In the genomic region with DNA sequence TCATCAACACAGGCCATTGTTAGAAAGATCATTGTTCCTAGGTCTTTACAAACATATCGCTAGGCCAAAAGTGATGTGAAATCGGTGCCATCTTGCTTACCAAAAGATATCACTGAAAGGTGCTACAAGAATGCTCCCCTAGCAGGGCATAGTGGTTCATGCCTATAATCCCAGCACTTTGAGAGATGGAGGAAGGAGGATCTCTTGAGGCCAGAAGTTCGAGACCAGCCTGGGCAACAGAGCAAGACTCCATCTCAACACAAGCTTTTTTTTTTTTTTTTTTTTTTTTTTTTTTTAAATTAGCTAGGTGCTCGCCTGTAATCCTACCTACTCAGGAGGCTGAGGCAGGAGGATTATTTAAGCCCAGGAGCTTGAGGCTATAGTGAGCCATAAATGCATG, we compare ENCODE assay signal across 26 cellular contexts.
"Had no signal": no experiment of that assay in that cellular context is flagged by ENCODE, and none has a peak within 500 bp of the region (broad histone marks: within the 10 kb centered on the region; RNA-seq: fewer than 3 reads in every experiment).

No MANE protein-coding gene starts in this region.

- H3K27ac ChIP-seq: coronary artery, dorsolateral prefrontal cortex, epithelial cell of prostate, esophagus squamous epithelium, gastrocnemius medialis, heart right ventricle, left lung, lower lobe of right lung had no signal

- H3K4me3 ChIP-seq: coronary artery, dorsolateral prefrontal cortex, esophagus squamous epithelium, gastrocnemius medialis, heart right ventricle, left lung, lower lobe of right lung, mucosa of descending colon had no signal

- H3K4me1 ChIP-seq: esophagus squamous epithelium, gastrocnemius medialis, left lung, lower lobe of right lung had no signal

- DNase-seq: dermis blood vessel endothelial cell; dorsolateral prefrontal cortex; effector CD4-positive, alpha-beta T cell; effector memory CD4-positive, alpha-beta T cell; erythroblast; esophagus squamous epithelium; foreskin fibroblast; foreskin melanocyte; gastrocnemius medialis; glutamatergic neuron; head of caudate nucleus; heart right ventricle; hippocampal formation; left cardiac atrium; left lung; left ventricle myocardium superior; lower lobe of right lung; mesenchymal stem cell; mucosa of descending colon; naive B cell; naive thymus-derived CD8-positive, alpha-beta T cell had no signal

- H3K36me3 ChIP-seq: esophagus squamous epithelium, gastrocnemius medialis, heart right ventricle, left lung, lower lobe of right lung had no signal

- H3K9me3 ChIP-seq: esophagus squamous epithelium, gastrocnemius medialis, heart right ventricle, left lung, lower lobe of right lung, mucosa of descending colon had no signal

- ATAC-seq: esophagus mucosa; gastrocnemius medialis; heart right ventricle; left cardiac atrium; left lung; left ventricle myocardium superior; lower lobe of right lung; naive thymus-derived CD8-positive, alpha-beta T cell had no signal

- H3K27me3 ChIP-seq: dorsolateral prefrontal cortex, esophagus squamous epithelium, gastrocnemius medialis, heart right ventricle, left lung had no signal

- FAIRE-seq: colon, keratinocyte had no signal
